8 cellular contexts compared by ENCODE assay signal in genomic region chr20:3406481-3407425, GRCh38. TPM values are rescaled to one million over a fixed set of nuclear protein-coding genes. Genes with fewer than 3 reads are reported as not detected.
A peak's percentile ranks its signal among the peaks of the same experiment; 100 is the strongest.
DNase-seq lines count a peak whose midpoint lies in the region; ATAC-seq and TF ChIP-seq lines count a peak whose summit lies in the region.

No MANE protein-coding gene starts in this region.

- H3K36me3 ChIP-seq in neural progenitor cell = no peaks in the 10 kb centered on the region

- H3K27me3 ChIP-seq in neural progenitor cell = no peaks in the 10 kb centered on the region

- H3K4me3 ChIP-seq in neural progenitor cell = peak overlapping the region; percentile 72

- H3K36me3 Mint-ChIP-seq in activated naive CD4-positive, alpha-beta T cell treated with anti-CD3 and anti-CD28 coated beads, Interleukin-2, amount 10 ng/mL, durations not matched to agents 7 days and 5 days = no peaks in the 10 kb centered on the region
- peaks cover 0 to 8% of the 10 kb centered on the region in 2 donors for H3K36me3 Mint-ChIP-seq in activated naive CD4-positive, alpha-beta T cell treated with anti-CD3 and anti-CD28 coated beads, Interleukin-2, amount 50 U/mL, for 72 hours
- H3K36me3 Mint-ChIP-seq in activated naive CD8-positive, alpha-beta T cell treated with anti-CD3 and anti-CD28 coated beads, Interleukin-2, amount 10 ng/mL, durations not matched to agents 7 days and 5 days = no peaks in the 10 kb centered on the region
- H3K36me3 Mint-ChIP-seq in glutamatergic neuron (ENCODE audit: unreplicated experiment) (no peaks in the 10 kb centered on the region), neural progenitor cell (no peaks in the 10 kb centered on the region)

- H3K4me1 Mint-ChIP-seq in activated naive CD4-positive, alpha-beta T cell treated with anti-CD3 and anti-CD28 coated beads, Interleukin-2, amount 10 ng/mL, durations not matched to agents 7 days and 5 days = peaks cover 27% of the 10 kb centered on the region
- peaks cover 19% of the 10 kb centered on the region for H3K4me1 Mint-ChIP-seq in activated naive CD8-positive, alpha-beta T cell treated with anti-CD3 and anti-CD28 coated beads, Interleukin-2, amount 10 ng/mL, durations not matched to agents 7 days and 5 days
- H3K4me1 Mint-ChIP-seq in glutamatergic neuron (ENCODE audit: low read depth, unreplicated experiment) = peaks cover 6% of the 10 kb centered on the region
- peaks cover 22% of the 10 kb centered on the region for H3K4me1 Mint-ChIP-seq in neural progenitor cell

- TF ChIP-seq CTCF in glutamatergic neuron (IDR thresholded peaks at IDR 0.05; ENCODE audit: partially characterized antibody, unreplicated experiment) = no peak
- no peak for TF ChIP-seq CTCF in neural progenitor cell (IDR thresholded peaks at IDR 0.05)

- H2AFZ ChIP-seq in neural progenitor cell (replicated peaks) = peak overlapping the region; percentile 75

- peaks cover 32% of the 10 kb centered on the region for H3K27me3 Mint-ChIP-seq in activated naive CD4-positive, alpha-beta T cell treated with anti-CD3 and anti-CD28 coated beads, Interleukin-2, amount 10 ng/mL, durations not matched to agents 7 days and 5 days
- peaks cover 11% of the 10 kb centered on the region for H3K27me3 Mint-ChIP-seq in activated naive CD8-positive, alpha-beta T cell treated with anti-CD3 and anti-CD28 coated beads, Interleukin-2, amount 10 ng/mL, durations not matched to agents 7 days and 5 days
- H3K27me3 Mint-ChIP-seq in glutamatergic neuron (ENCODE audit: unreplicated experiment) = peaks cover 9% of the 10 kb centered on the region
- peaks cover 2% of the 10 kb centered on the region for H3K27me3 Mint-ChIP-seq in neural progenitor cell (ENCODE audit: insufficient read depth, low read depth)

- peaks cover 41% of the 10 kb centered on the region for H3K79me2 ChIP-seq in neural progenitor cell (ENCODE audit: low read depth)

- no peak overlapping the region for H3K27ac Mint-ChIP-seq in activated naive CD4-positive, alpha-beta T cell treated with anti-CD3 and anti-CD28 coated beads, Interleukin-2, amount 10 ng/mL, durations not matched to agents 7 days and 5 days
- no peak overlapping the region for H3K27ac Mint-ChIP-seq in activated naive CD4-positive, alpha-beta T cell treated with anti-CD3 and anti-CD28 coated beads, Interleukin-2, amount 50 U/mL, for 72 hours
- peak overlapping the region; percentile 72 for H3K27ac Mint-ChIP-seq in activated naive CD8-positive, alpha-beta T cell treated with anti-CD3 and anti-CD28 coated beads, Interleukin-2, amount 10 ng/mL, durations not matched to agents 7 days and 5 days
- H3K27ac Mint-ChIP-seq in glutamatergic neuron (ENCODE audit: unreplicated experiment) (peak overlapping the region; percentile 86), neural progenitor cell (peak overlapping the region; percentile 74)

- peaks cover 16% of the 10 kb centered on the region for H4K20me1 ChIP-seq in neural progenitor cell (ENCODE audit: low read depth)

- no peak overlapping the region for H3K27ac ChIP-seq in neural progenitor cell

- H3K9me3 ChIP-seq in neural progenitor cell (ENCODE audit: low read depth) = no peaks in the 10 kb centered on the region

- H3F3A ChIP-seq in neural progenitor cell (ENCODE audit: low read depth) = peaks cover 11% of the 10 kb centered on the region

- no peak for DNase-seq in activated naive CD4-positive, alpha-beta T cell treated with anti-CD3 and anti-CD28 coated beads, Interleukin-2, amount 10 ng/mL, durations not matched to agents 7 days and 5 days
- no peak for DNase-seq in activated naive CD4-positive, alpha-beta T cell treated with anti-CD3 and anti-CD28 coated beads, Interleukin-2, amount 50 U/mL, for 72 hours (ENCODE audit: low spot score in 2 of 2)
- peak; percentile 72 for DNase-seq in NCI-H2171 treated with DMSO at 0.1 percent for 48 hours (lab: John Stamatoyannopoulos, UW)
- DNase-seq in activated naive CD8-positive, alpha-beta T cell treated with anti-CD3 and anti-CD28 coated beads, Interleukin-2, amount 10 ng/mL, durations not matched to agents 7 days and 5 days = no peak
- DNase-seq in glutamatergic neuron = peak; percentile 40
- DNase-seq in neural progenitor cell (ENCODE audit: low spot score) = peak; percentile 60

- no peak for ATAC-seq in activated naive CD4-positive, alpha-beta T cell treated with anti-CD3 and anti-CD28 coated beads, Interleukin-2, amount 50 U/mL, for 72 hours
- peak; percentile 1 for ATAC-seq in activated naive CD8-positive, alpha-beta T cell treated with anti-CD3 and anti-CD28 coated beads, Interleukin-2, amount 10 ng/mL, durations not matched to agents 7 days and 5 days (ENCODE audit: low read depth)
- ATAC-seq in GM21390 (IDR thresholded peaks at IDR 0.05; ENCODE audit: unreplicated experiment) = no peak
- no peak for ATAC-seq in GM21515 (IDR thresholded peaks at IDR 0.05; ENCODE audit: unreplicated experiment)

- peak overlapping the region; percentile 94 for H3K4me2 ChIP-seq in neural progenitor cell

- H3K4me1 ChIP-seq in neural progenitor cell = peaks cover 6% of the 10 kb centered on the region

- CTCF ChIA-PET in activated naive CD4-positive, alpha-beta T cell treated with anti-CD3 and anti-CD28 coated beads, Interleukin-2, amount 10 ng/mL, durations not matched to agents 7 days and 5 days (lab: Charles Lee) = interaction anchor here (0.6 to 1.5 kb wide), 3 partner anchors 63 to 84 kb away, joined by 3 to 4 read pairs (median 3); no protein-coding TSS in a partner anchor

- H3K4me3 Mint-ChIP-seq in activated naive CD4-positive, alpha-beta T cell treated with anti-CD3 and anti-CD28 coated beads, Interleukin-2, amount 10 ng/mL, durations not matched to agents 7 days and 5 days = peak overlapping the region; percentile 87
- peak overlapping the region; percentile 89 for H3K4me3 Mint-ChIP-seq in activated naive CD8-positive, alpha-beta T cell treated with anti-CD3 and anti-CD28 coated beads, Interleukin-2, amount 10 ng/mL, durations not matched to agents 7 days and 5 days
- peak overlapping the region; percentile 98 for H3K4me3 Mint-ChIP-seq in glutamatergic neuron (ENCODE audit: unreplicated experiment)
- peak overlapping the region; percentile 90 for H3K4me3 Mint-ChIP-seq in neural progenitor cell

- POLR2A ChIA-PET in activated naive CD8-positive, alpha-beta T cell treated with anti-CD3 and anti-CD28 coated beads, Interleukin-2, amount 10 ng/mL, durations not matched to agents 7 days and 5 days (lab: Charles Lee) = interaction anchor here (1.1 to 3.2 kb wide), 2 partner anchors 13 to 14 kb away, joined by 3 to 26 read pairs; no protein-coding TSS in a partner anchor

- H3K9ac ChIP-seq in neural progenitor cell = peak overlapping the region; percentile 2

- no peaks in the 10 kb centered on the region for H3K9me3 Mint-ChIP-seq in activated naive CD4-positive, alpha-beta T cell treated with anti-CD3 and anti-CD28 coated beads, Interleukin-2, amount 10 ng/mL, durations not matched to agents 7 days and 5 days
- no peaks in the 10 kb centered on the region for H3K9me3 Mint-ChIP-seq in activated naive CD4-positive, alpha-beta T cell treated with anti-CD3 and anti-CD28 coated beads, Interleukin-2, amount 50 U/mL, for 72 hours
- H3K9me3 Mint-ChIP-seq in activated naive CD8-positive, alpha-beta T cell treated with anti-CD3 and anti-CD28 coated beads, Interleukin-2, amount 10 ng/mL, durations not matched to agents 7 days and 5 days = no peaks in the 10 kb centered on the region
- H3K9me3 Mint-ChIP-seq in glutamatergic neuron (ENCODE audit: unreplicated experiment) (peaks cover 8% of the 10 kb centered on the region), neural progenitor cell (no peaks in the 10 kb centered on the region)

RNA-seq across cellular contexts. Expression of gene DNAAF9, which starts 0.7 kb away (rescaled TPM):
- 1 to 10 TPM in 1 of 2 donors, under 1 TPM in 1; 0.66 to 2.4 TPM for total RNA-seq in activated naive CD4-positive, alpha-beta T cell treated with anti-CD3 and anti-CD28 coated beads, Interleukin-2, amount 50 U/mL, for 72 hours
- 1 to 10 TPM; 5.1 to 6.4 TPM for total RNA-seq in activated naive CD8-positive, alpha-beta T cell treated with anti-CD3 and anti-CD28 coated beads, Interleukin-2, amount 10 ng/mL, durations not matched to agents 7 days and 5 days
- total RNA-seq in glutamatergic neuron (ENCODE audit: unreplicated experiment) = 34.7 TPM
- total RNA-seq in neural progenitor cell (ENCODE audit: low replicate concordance) = 14.1 and 15.1 TPM in 2 replicates

Comparison
In these comparisons a context has a peak if more than half of its experiments do, and no peak if none do; other contexts are left out.
1. DNase-seq: peak in NCI-H2171 treated with DMSO at 0.1 percent for 48 hours (single experiment), glutamatergic neuron (single experiment) and neural progenitor cell (single experiment); none in activated naive CD4-positive, alpha-beta T cell treated with anti-CD3 and anti-CD28 coated beads, Interleukin-2, amount 10 ng/mL, durations not matched to agents 7 days and 5 days (single experiment), activated naive CD4-positive, alpha-beta T cell treated with anti-CD3 and anti-CD28 coated beads, Interleukin-2, amount 50 U/mL, for 72 hours (0 of 2) and activated naive CD8-positive, alpha-beta T cell treated with anti-CD3 and anti-CD28 coated beads, Interleukin-2, amount 10 ng/mL, durations not matched to agents 7 days and 5 days (single experiment).
2. H3K27ac Mint-ChIP-seq: peak in activated naive CD8-positive, alpha-beta T cell treated with anti-CD3 and anti-CD28 coated beads, Interleukin-2, amount 10 ng/mL, durations not matched to agents 7 days and 5 days (single experiment), glutamatergic neuron (single experiment) and neural progenitor cell (single experiment); none in activated naive CD4-positive, alpha-beta T cell treated with anti-CD3 and anti-CD28 coated beads, Interleukin-2, amount 10 ng/mL, durations not matched to agents 7 days and 5 days (single experiment) and activated naive CD4-positive, alpha-beta T cell treated with anti-CD3 and anti-CD28 coated beads, Interleukin-2, amount 50 U/mL, for 72 hours (0 of 2).
3. Peak in every context shown above with its lines, with median percentiles within 50 percentile points of each other: H3K4me3 Mint-ChIP-seq.